In genomic region chr2:95109260-95109659, GRCh38 we compare ENCODE assay signal across 33 cellular contexts.
"Had no signal": no experiment of that assay in that cellular context is flagged by ENCODE, and none has a peak within 500 bp of the region (broad histone marks: within the 10 kb centered on the region; RNA-seq: fewer than 3 reads in every experiment).

No MANE protein-coding gene starts in this region.

- ATAC-seq: activated CD8-positive, alpha-beta memory T cell treated with anti-CD3 and anti-CD28 coated beads, Interleukin-2, amount 10 ng/mL, durations not matched to agents 7 days and 5 days; Panc1 had no signal

- H3K27ac ChIP-seq: brain microvascular endothelial cell, VCaP had no signal

- DNase-seq: activated B cell treated with CpG ODN at 0.5 μM for 24 hours; activated CD4-positive, alpha-beta memory T cell treated with anti-CD3 and anti-CD28 coated beads, Interleukin-2, amount 10 ng/mL, durations not matched to agents 7 days and 5 days; activated CD4-positive, alpha-beta T cell treated with anti-CD3 and anti-CD28 coated beads for 1 hour; activated CD4-positive, alpha-beta T cell treated with anti-CD3 and anti-CD28 coated beads for 48 hours; activated CD8-positive, alpha-beta memory T cell treated with anti-CD3 and anti-CD28 coated beads for 24 hours; activated CD8-positive, alpha-beta memory T cell treated with anti-CD3 and anti-CD28 coated beads, Interleukin-2, amount 10 ng/mL, durations not matched to agents 7 days and 5 days; activated CD8-positive, alpha-beta memory T cell treated with anti-CD3 and anti-CD28 coated beads, Interleukin-2, amount 50 U/mL, for 48 hours; activated effector memory CD4-positive, alpha-beta T cell treated with Interleukin-2 at 50 U/mL for 16 hours; activated naive CD4-positive, alpha-beta T cell; activated naive CD4-positive, alpha-beta T cell treated with anti-CD3 and anti-CD28 coated beads, Interleukin-2, amount 50 U/mL, for 16 hours; activated naive CD8-positive, alpha-beta T cell treated with anti-CD3 and anti-CD28 coated beads for 36 hours; activated T-cell treated with anti-CD3 and anti-CD28 coated beads, Interleukin-2, amount 50 U/mL, for 48 hours; amniotic stem cell; aorta; brain microvascular endothelial cell; Kasumi-1; KG1; MG63; NCI-H1048; NCI-H1105 treated with DMSO at 0.1 percent for 48 hours; NCI-H1436; NCI-H1694; NCI-H1930; NCI-H2081 treated with DMSO at 0.1 percent for 48 hours; NCI-H226; NCI-H524 treated with DMSO at 0.1 percent for 48 hours; SIG-M5; SW 1271; T-helper 1 cell; T-helper 2 cell; T-helper 9 cell had no signal

- H3K4me3 ChIP-seq: MG63 had no signal

- H3K27me3 ChIP-seq: brain microvascular endothelial cell, MG63 had no signal

- H3K9me3 ChIP-seq: MG63 had no signal
